In genomic region chr1:103373991-103374390, GRCh38 we compare ENCODE assay signal across 14 cellular contexts.
A peak's percentile ranks its signal among the peaks of the same experiment; 100 is the strongest.
DNase-seq lines count a peak whose midpoint lies in the region; ATAC-seq and TF ChIP-seq lines count a peak whose summit lies in the region.
"Had no signal": no experiment of that assay in that cellular context is flagged by ENCODE, and none has a peak within 500 bp of the region (broad histone marks: within the 10 kb centered on the region; RNA-seq: fewer than 3 reads in every experiment).

No MANE protein-coding gene starts in this region.

- no peaks in the 10 kb centered on the region for H3K79me2 ChIP-seq in GM23248 (ENCODE audit: insufficient read depth)

- no peak for ATAC-seq in foreskin keratinocyte
- no peak for ATAC-seq in GM19452 (IDR thresholded peaks at IDR 0.05; ENCODE audit: unreplicated experiment)
- ATAC-seq: HCT116 had no signal

- peak; percentile 1 for DNase-seq in GM23248
- peak; percentile 36 for DNase-seq in brain microvascular endothelial cell
- peak; percentile 13 to 35 for DNase-seq in foreskin keratinocyte
- no peak for DNase-seq in osteocyte (ENCODE audit: extremely low spot score, unreplicated experiment)
- no peak for DNase-seq in spleen
- DNase-seq in thyroid gland: no peak
- DNase-seq: C1 segment of cervical spinal cord; Calu3; CD4-positive, alpha-beta T cell; DMS79; GF-D8 had no signal

- H3K4me3 ChIP-seq in GM23248 (no peak overlapping the region), brain microvascular endothelial cell (ENCODE audit: low read depth, low read length) (no peak overlapping the region), spleen (no peak overlapping the region), thyroid gland (replicated peaks in 1 of 3) (no peak overlapping the region)

- in situ Hi-C loops in GM23248 (cut with MboI) (no loop called here), brain microvascular endothelial cell (cut with HindIII; ENCODE audit: low pct_ligation_motif_present, low sequenced_read_pairs) (no loop called here)

- H3K27me3 Mint-ChIP-seq in osteocyte (ENCODE audit: unreplicated experiment): no peaks in the 10 kb centered on the region
- H3K27me3 Mint-ChIP-seq: B cell; CD4-positive, alpha-beta T cell had no signal

- H3K9me3 Mint-ChIP-seq in osteocyte (ENCODE audit: unreplicated experiment): peaks cover 9% of the 10 kb centered on the region

- peak overlapping the region; percentile 14 for H3K27ac Mint-ChIP-seq in osteocyte (ENCODE audit: unreplicated experiment)
- H3K27ac Mint-ChIP-seq: B cell; CD4-positive, alpha-beta T cell had no signal

- H3K36me3 ChIP-seq in GM23248 (ENCODE audit: low read depth) (no peaks in the 10 kb centered on the region), brain microvascular endothelial cell (replicated peaks) (no peaks in the 10 kb centered on the region), spleen (no peaks in the 10 kb centered on the region), thyroid gland (no peaks in the 10 kb centered on the region)

- H3K9ac ChIP-seq in GM23248: no peak overlapping the region

- no peak for TF ChIP-seq POLR2A in spleen (IDR thresholded peaks at IDR 0.05)
- TF ChIP-seq POLR2A in thyroid gland (IDR thresholded peaks at IDR 0.05): no peak

- no peak overlapping the region for H3K4me2 ChIP-seq in GM23248 (ENCODE audit: unreplicated experiment)

- H3K9me2 ChIP-seq in GM23248 (ENCODE audit: insufficient read depth): no peaks in the 10 kb centered on the region

- no peak overlapping the region for H3K4me3 Mint-ChIP-seq in osteocyte (ENCODE audit: unreplicated experiment)
- H3K4me3 Mint-ChIP-seq: B cell; CD4-positive, alpha-beta T cell had no signal

- TF ChIP-seq CTCF in brain microvascular endothelial cell (IDR thresholded peaks at IDR 0.05; ENCODE audit: low read depth, low read length, missing control alignments) (no peak), foreskin keratinocyte (conservative IDR thresholded peaks at IDR 0.05) (no peak), osteocyte (IDR thresholded peaks at IDR 0.05) (no peak), spleen (IDR thresholded peaks at IDR 0.05 in 8 of 11, conservative IDR thresholded peaks at IDR 0.05 in 3 of 11) (no peak), thyroid gland (IDR thresholded peaks at IDR 0.05) (no peak)

- H3K9me3 ChIP-seq in GM23248 (ENCODE audit: low read depth) (no peaks in the 10 kb centered on the region), spleen (peaks cover 0 to 16% (median 4%) of the 10 kb centered on the region in 8 donors), thyroid gland (no peaks in the 10 kb centered on the region)

- H3K4me1 ChIP-seq in GM23248 (ENCODE audit: insufficient read depth) (no peaks in the 10 kb centered on the region), foreskin keratinocyte (no peaks in the 10 kb centered on the region), spleen (no peaks in the 10 kb centered on the region), thyroid gland (no peaks in the 10 kb centered on the region)

- intact Hi-C loops in spleen (cut with DNase I; ENCODE audit: low total_unique reads) (no loop called here), thyroid gland (cut with DNase I) (no loop called here)

- H2AFZ ChIP-seq in GM23248: no peak overlapping the region

- 26 to 31% methylated on average over 3 of the region's 3 CpGs for WGBS in GM23248 (ENCODE audit: low coverage in 1 of 2, low lambda C conversion rate in 2 of 2, missing lambda C conversion rate in 2 of 2), 2 experiments
- WGBS in spleen, 5 donors: 80 to 92% (median 82%) methylated on average over 3 of the region's 3 CpGs
- 85 to 91% methylated on average over 3 of the region's 3 CpGs for WGBS in thyroid gland, 2 donors

- H3K4me1 Mint-ChIP-seq in osteocyte (ENCODE audit: unreplicated experiment): peaks cover 33% of the 10 kb centered on the region
- H3K4me1 Mint-ChIP-seq: B cell had no signal

- no peaks in the 10 kb centered on the region for H3F3A ChIP-seq in GM23248 (ENCODE audit: insufficient read depth)

- H3K27me3 ChIP-seq in GM23248 (replicated peaks; ENCODE audit: insufficient read depth) (no peaks in the 10 kb centered on the region), brain microvascular endothelial cell (replicated peaks) (no peaks in the 10 kb centered on the region), foreskin keratinocyte (no peaks in the 10 kb centered on the region), spleen (replicated peaks in 1 of 7) (no peaks in the 10 kb centered on the region), thyroid gland (no peaks in the 10 kb centered on the region)

- no peak overlapping the region for H3K27ac ChIP-seq in GM23248
- H3K27ac ChIP-seq in brain microvascular endothelial cell: peak overlapping the region; percentile 31
- no peak overlapping the region for H3K27ac ChIP-seq in foreskin keratinocyte
- H3K27ac ChIP-seq in spleen: no peak overlapping the region
- H3K27ac ChIP-seq in thyroid gland: no peak overlapping the region

- H4K20me1 ChIP-seq in GM23248 (ENCODE audit: insufficient read depth): no peaks in the 10 kb centered on the region

- peaks cover 4% of the 10 kb centered on the region for H3K36me3 Mint-ChIP-seq in osteocyte (ENCODE audit: unreplicated experiment)

Comparison
In these comparisons a context has a peak if more than half of its experiments do, and no peak if none do; other contexts are left out.
1. DNase-seq: peak in GM23248 (single experiment), brain microvascular endothelial cell (single experiment) and foreskin keratinocyte (2 of 2); none in osteocyte (single experiment), spleen (single experiment) and thyroid gland (0 of 2).